11 cellular contexts compared by ENCODE assay signal in the genomic region with DNA sequence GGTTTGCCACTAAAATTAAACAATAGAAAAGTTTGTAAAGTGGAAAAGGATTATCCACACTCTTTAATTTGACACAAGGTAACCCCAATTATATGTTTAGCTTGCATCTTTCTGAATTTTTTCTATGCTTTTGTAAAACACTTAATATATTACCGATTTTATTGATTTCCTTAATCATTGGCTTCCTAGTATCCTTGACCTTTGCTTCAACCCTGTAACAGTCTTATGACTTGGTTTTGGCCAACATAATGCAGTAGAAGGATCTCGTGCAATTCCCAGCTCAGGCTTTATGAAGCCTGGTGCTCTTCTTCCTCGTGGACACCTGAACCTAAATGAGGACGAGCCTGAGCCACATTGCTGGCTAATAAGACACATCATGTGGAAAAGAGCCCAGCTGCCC. TPM values are rescaled to one million over a fixed set of nuclear protein-coding genes. Genes with fewer than 3 reads are reported as not detected.
"Had no signal": no experiment of that assay in that cellular context is flagged by ENCODE, and none has a peak within 500 bp of the region (broad histone marks: within the 10 kb centered on the region; RNA-seq: fewer than 3 reads in every experiment).

No MANE protein-coding gene starts in this region.

- H3K27ac ChIP-seq: GM23248, HL-60, KMS-11 had no signal

- H3K27ac Mint-ChIP-seq: HFFc6, IgD-negative memory B cell had no signal

- H3K4me1 ChIP-seq: HAP-1 had no signal

- H3K4me2 ChIP-seq: KMS-11 had no signal

- H3K9me3 ChIP-seq: HAP-1 had no signal

- H2AFZ ChIP-seq: GM23248 had no signal

- DNase-seq: GM23248, H7, HFFc6, KBM-7 had no signal

- H3K9ac ChIP-seq: GM23248, KMS-11 had no signal

- H3K4me3 ChIP-seq: GM23248, HAP-1 had no signal

- H3K36me3 ChIP-seq: HAP-1 had no signal

- H3K4me3 Mint-ChIP-seq: HFFc6, IgD-negative memory B cell had no signal

- ATAC-seq: HCT116 had no signal

RNA-seq across cellular contexts. Expression of gene CASP4, which starts 23.6 kb away (rescaled TPM):
- total RNA-seq: H1, H7 had no signal

RNA-seq across cellular contexts. Expression of gene CASP5, which starts 31.0 kb away (rescaled TPM):
- total RNA-seq: GM23248, H1, H7, HFFc6, HT1080 had no signal
- polyA plus RNA-seq: GM23248, H1 had no signal

RNA-seq across cellular contexts. Expression of gene CASP1, which starts 43.0 kb away (rescaled TPM):
- total RNA-seq: H1, H7 had no signal
- polyA plus RNA-seq: H1 had no signal

RNA-seq across cellular contexts. Expression of gene CARD16, which starts 53.1 kb away (rescaled TPM):
- total RNA-seq: GM23248, H1, H7 had no signal
- polyA plus RNA-seq: GM23248, H1 had no signal
